Comparison of ENCODE assay signal across 8 cellular contexts in the genomic region with DNA sequence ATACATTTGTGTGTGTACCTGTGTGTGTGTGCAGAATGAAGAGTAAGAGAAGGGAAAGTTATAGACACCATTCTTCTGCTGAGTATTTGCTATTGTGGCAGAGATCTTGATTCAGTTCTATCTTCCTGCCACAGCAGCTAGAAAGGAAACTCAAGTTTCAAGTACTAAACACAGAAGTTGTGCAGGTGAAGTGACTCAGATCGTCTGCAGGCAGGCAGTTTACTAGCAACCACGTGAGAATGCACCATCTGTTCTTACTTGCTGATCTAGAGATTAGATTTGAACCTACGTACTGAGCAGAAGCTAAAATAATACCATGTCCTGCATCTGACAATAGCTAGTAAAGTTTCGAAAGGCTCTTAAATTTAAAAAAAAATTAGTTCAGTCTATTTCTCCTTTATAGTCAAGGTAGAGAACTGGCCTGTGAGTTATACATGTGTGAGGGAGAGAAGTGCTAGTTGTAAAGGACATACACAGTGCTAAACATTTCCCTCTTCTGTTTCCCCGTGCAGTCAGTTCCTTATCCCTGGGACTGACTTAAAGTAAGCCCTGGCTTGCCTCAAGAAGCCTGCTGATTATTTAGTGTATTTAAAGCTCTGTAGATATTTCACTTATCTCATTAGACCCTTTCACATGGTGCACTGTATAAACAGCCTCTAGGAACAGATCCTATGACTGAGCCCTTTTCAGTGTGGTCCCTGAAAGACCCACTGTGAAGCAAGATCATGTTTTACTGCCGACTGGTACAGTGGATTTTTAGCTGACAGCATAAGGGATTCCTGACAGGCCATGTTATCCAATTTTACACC. TPM values are rescaled to one million over a fixed set of nuclear protein-coding genes. Genes with fewer than 3 reads are reported as not detected.
DNase-seq lines count a peak whose midpoint lies in the region; ATAC-seq, FAIRE-seq and TF ChIP-seq lines count a peak whose summit lies in the region.

No MANE protein-coding gene starts in this region.

- no peaks in the 10 kb centered on the region for H4K20me1 ChIP-seq in keratinocyte (ENCODE audit: control insufficient read depth, extremely low read depth, insufficient read depth, low read length)

- peak overlapping the region; percentile 85 for H2AFZ ChIP-seq in keratinocyte (ENCODE audit: control insufficient read depth, low read length)

- H3K4me1 Mint-ChIP-seq in T-cell, result peaks cover 0 to 4% (median 3%) of the 10 kb centered on the region in 3 donors

- no peak overlapping the region for H3K4me3 Mint-ChIP-seq in T-cell

- H3K9me1 ChIP-seq in keratinocyte (ENCODE audit: control insufficient read depth, extremely low read depth, insufficient read depth, low read length), result no peaks in the 10 kb centered on the region

- CTCF ChIA-PET in T-cell (lab: Charles Lee), result no interaction called here

- POLR2A ChIA-PET in T-cell (lab: Charles Lee), result no interaction called here

- dilution Hi-C loops in keratinocyte (cut with MboI; ENCODE audit: extremely low pct_ligation_motif_present, low sequenced_read_pairs), result no loop called here

- H3K4me3 ChIP-seq in keratinocyte (ENCODE audit: control insufficient read depth in 2 of 3, extremely low read depth in 1 of 3, insufficient read depth in 2 of 3, low read depth in 1 of 3, low read length in 3 of 3), result peak overlapping the region in 1 of 3 experiments; percentile 8

- no peaks in the 10 kb centered on the region for H3K9me3 Mint-ChIP-seq in T-cell

- peak; percentile 98 for FAIRE-seq in keratinocyte (lab: Jason Lieb, UNC)

- TF ChIP-seq CTCF in keratinocyte (optimal IDR thresholded peaks at IDR 0.05 in 1 of 3, IDR thresholded peaks at IDR 0.05 in 1 of 3, conservative IDR thresholded peaks at IDR 0.05 in 1 of 3; ENCODE audit: extremely low read depth in 1 of 3, insufficient read depth in 2 of 3, low read length in 3 of 3), result no peak

- no peaks in the 10 kb centered on the region for H3K27me3 ChIP-seq in keratinocyte (ENCODE audit: control insufficient read depth, extremely low read depth, insufficient read depth, low read length)

- peaks cover 18% of the 10 kb centered on the region for H3K4me1 ChIP-seq in keratinocyte (ENCODE audit: control insufficient read depth, extremely low read depth, insufficient read depth, low read length)

- H3K9me3 ChIP-seq in keratinocyte (ENCODE audit: control insufficient read depth, low read depth, low read length), result no peaks in the 10 kb centered on the region

- H3K79me2 ChIP-seq in keratinocyte (ENCODE audit: control insufficient read depth, insufficient read depth, low read length), result no peaks in the 10 kb centered on the region

- ATAC-seq in HG03135 (IDR thresholded peaks at IDR 0.05; ENCODE audit: unreplicated experiment) (peak; percentile 64), T-cell (replicated peaks in 1 of 4) (peak in 3 of 4 experiments; percentile 41 to 58 (median 55))

- H3K27ac ChIP-seq in keratinocyte (ENCODE audit: control insufficient read depth, insufficient read depth, low read length), result peak overlapping the region; percentile 50

- H3K36me3 Mint-ChIP-seq in T-cell, result no peaks in the 10 kb centered on the region

- peak overlapping the region; percentile 13 for H3K9ac ChIP-seq in keratinocyte (ENCODE audit: control insufficient read depth, extremely low read depth, insufficient read depth, low read length)

- H3K4me2 ChIP-seq in keratinocyte (ENCODE audit: control insufficient read depth, extremely low read depth, insufficient read depth, low read depth, low read length), result peak overlapping the region; percentile 72

- H3K27me3 Mint-ChIP-seq in T-cell, result no peaks in the 10 kb centered on the region

- no peak overlapping the region for H3K27ac Mint-ChIP-seq in T-cell

- H3K36me3 ChIP-seq in keratinocyte (ENCODE audit: control insufficient read depth in 2 of 2, extremely low read depth in 1 of 2, insufficient read depth in 2 of 2, low read length in 2 of 2), result no peaks in the 10 kb centered on the region

- peak; percentile 12 for DNase-seq in stimulated activated CD4-positive, alpha-beta T cell treated with anti-CD3 and anti-CD28 coated beads, Interleukin-15, amount 100 ng/mL, for 24 hours
- no peak for DNase-seq in stimulated activated CD4-positive, alpha-beta T cell treated with anti-CD3 and anti-CD28 coated beads, Interleukin-2, amount 100 ng/mL, for 48 hours
- DNase-seq in T-cell, result peak in 1 of 34 experiments; percentile 7
- no peak for DNase-seq in keratinocyte (ENCODE audit: low read depth, low spot score)
- no peak for DNase-seq in iPS-NIHi7 (ENCODE audit: extremely low spot score)
- no peak for DNase-seq in iPS-NIHi11 (ENCODE audit: low spot score)
- no peak for DNase-seq in medulla oblongata (ENCODE audit: extremely low spot score)

RNA-seq across cellular contexts. Expression of a gene that starts 45.0 kb away (rescaled TPM):
- total RNA-seq in T-cell, result under 1 TPM in 2 of 5 donors, not detected in 3; 0.38 to 0.72 TPM
- not detected in 3 replicates for polyA plus RNA-seq in keratinocyte
- polyA plus RNA-seq in keratinocyte (2011; ENCODE audit: low read depth), result not detected
- polyA plus RNA-seq in keratinocyte (2011; cell fraction: cytosol; rRNA removed), result not detected in 2 replicates
- polyA plus RNA-seq in keratinocyte (2011; cell fraction: nucleus; rRNA removed), result 0.17 TPM in 1 of 2 replicates, not detected in the other
- 0.23 TPM in 1 of 2 replicates, not detected in the other for polyA plus RNA-seq in keratinocyte (2012; ENCODE audit: low replicate concordance)
- not detected in 3 replicates for polyA minus RNA-seq in keratinocyte
- not detected for polyA minus RNA-seq in keratinocyte (2011; cell fraction: cytosol; rRNA and poly(A)+ RNA removed)
- polyA minus RNA-seq in keratinocyte (2011; cell fraction: nucleus; rRNA and poly(A)+ RNA removed), result not detected in 2 replicates
